Comparison of ENCODE assay signal across 3 cellular contexts in the genomic region with DNA sequence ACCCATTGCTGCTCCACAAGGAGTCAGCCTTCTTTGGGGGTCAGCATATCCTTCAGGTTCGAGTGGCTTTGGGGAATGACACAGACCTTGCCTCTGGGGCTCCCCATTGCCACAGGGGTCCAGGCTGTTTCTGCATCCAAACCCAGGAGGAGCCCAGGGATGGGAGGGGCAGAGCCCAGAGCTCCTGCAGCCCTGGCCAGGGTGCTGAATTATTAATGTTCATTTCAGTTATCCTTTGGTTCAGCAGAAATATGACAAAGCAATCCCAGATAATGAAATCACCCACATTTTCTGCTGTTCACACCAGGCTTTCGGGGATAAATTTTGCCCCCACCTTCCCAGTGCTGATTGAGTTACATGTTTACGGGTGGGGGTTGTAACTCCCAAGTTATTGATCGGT.
TF ChIP-seq lines count a peak whose summit lies in the region.

No MANE protein-coding gene starts in this region.

TF ChIP-seq in HepG2, 621 proteins besides CTCF, POLR2A, EP300 and RAD21 (continued from another document):
- TF ChIP-seq, protein P1, sequence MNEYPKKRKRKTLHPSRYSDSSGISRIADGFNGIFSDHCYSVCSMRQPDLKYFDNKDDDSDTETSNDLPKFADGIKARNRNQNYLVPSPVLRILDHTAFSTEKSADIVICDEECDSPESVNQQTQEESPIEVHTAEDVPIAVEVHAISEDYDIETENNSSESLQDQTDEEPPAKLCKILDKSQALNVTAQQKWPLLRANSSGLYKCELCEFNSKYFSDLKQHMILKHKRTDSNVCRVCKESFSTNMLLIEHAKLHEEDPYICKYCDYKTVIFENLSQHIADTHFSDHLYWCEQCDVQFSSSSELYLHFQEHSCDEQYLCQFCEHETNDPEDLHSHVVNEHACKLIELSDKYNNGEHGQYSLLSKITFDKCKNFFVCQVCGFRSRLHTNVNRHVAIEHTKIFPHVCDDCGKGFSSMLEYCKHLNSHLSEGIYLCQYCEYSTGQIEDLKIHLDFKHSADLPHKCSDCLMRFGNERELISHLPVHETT (CRISPR knock-in tag; conservative IDR thresholded peaks at IDR 0.05) = no peak
- TF ChIP-seq HIVEP1 (CRISPR knock-in tag; IDR thresholded peaks at IDR 0.05) (no peak), BRD4 (CRISPR knock-in tag; IDR thresholded peaks at IDR 0.05) (no peak), ZNF234 (CRISPR knock-in tag; conservative IDR thresholded peaks at IDR 0.05) (no peak), ZNF790 (CRISPR knock-in tag; IDR thresholded peaks at IDR 0.05; ENCODE audit: borderline replicate concordance) (no peak), ETV6 (CRISPR knock-in tag; conservative IDR thresholded peaks at IDR 0.05) (no peak), SOX6 (IDR thresholded peaks at IDR 0.05) (no peak), SOX6 (CRISPR knock-in tag; IDR thresholded peaks at IDR 0.05) (no peak), MIER2 (CRISPR knock-in tag; IDR thresholded peaks at IDR 0.05) (peak; percentile 67; the same call in 1 of the 2 replicates)
- TF ChIP-seq, protein P2, sequence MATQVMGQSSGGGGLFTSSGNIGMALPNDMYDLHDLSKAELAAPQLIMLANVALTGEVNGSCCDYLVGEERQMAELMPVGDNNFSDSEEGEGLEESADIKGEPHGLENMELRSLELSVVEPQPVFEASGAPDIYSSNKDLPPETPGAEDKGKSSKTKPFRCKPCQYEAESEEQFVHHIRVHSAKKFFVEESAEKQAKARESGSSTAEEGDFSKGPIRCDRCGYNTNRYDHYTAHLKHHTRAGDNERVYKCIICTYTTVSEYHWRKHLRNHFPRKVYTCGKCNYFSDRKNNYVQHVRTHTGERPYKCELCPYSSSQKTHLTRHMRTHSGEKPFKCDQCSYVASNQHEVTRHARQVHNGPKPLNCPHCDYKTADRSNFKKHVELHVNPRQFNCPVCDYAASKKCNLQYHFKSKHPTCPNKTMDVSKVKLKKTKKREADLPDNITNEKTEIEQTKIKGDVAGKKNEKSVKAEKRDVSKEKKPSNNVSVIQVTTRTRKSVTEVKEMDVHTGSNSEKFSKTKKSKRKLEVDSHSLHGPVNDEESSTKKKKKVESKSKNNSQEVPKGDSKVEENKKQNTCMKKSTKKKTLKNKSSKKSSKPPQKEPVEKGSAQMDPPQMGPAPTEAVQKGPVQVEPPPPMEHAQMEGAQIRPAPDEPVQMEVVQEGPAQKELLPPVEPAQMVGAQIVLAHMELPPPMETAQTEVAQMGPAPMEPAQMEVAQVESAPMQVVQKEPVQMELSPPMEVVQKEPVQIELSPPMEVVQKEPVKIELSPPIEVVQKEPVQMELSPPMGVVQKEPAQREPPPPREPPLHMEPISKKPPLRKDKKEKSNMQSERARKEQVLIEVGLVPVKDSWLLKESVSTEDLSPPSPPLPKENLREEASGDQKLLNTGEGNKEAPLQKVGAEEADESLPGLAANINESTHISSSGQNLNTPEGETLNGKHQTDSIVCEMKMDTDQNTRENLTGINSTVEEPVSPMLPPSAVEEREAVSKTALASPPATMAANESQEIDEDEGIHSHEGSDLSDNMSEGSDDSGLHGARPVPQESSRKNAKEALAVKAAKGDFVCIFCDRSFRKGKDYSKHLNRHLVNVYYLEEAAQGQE (IDR thresholded peaks at IDR 0.05; ENCODE audit: borderline replicate concordance in 1 of 2, low read depth in 1 of 2, low read length in 2 of 2) = peak; percentile 27 to 86

TF ChIP-seq in Ishikawa, 13 proteins besides CTCF, POLR2A, EP300 and RAD21 (continued from another document):
- TF ChIP-seq, protein P2 (IDR thresholded peaks at IDR 0.05; ENCODE audit: low read depth) = peak; percentile 82

TF ChIP-seq in GM12878, 131 proteins besides CTCF, POLR2A, EP300 and RAD21:
- TF ChIP-seq, protein P2 (IDR thresholded peaks at IDR 0.05; ENCODE audit: low read depth, low read length) = peak; percentile 66; the same call in 1 of the 2 replicates
- no peak for TF ChIP-seq NRF1 (conservative IDR thresholded peaks at IDR 0.05; ENCODE audit: low read depth, low read length)
TF ChIP-seq in GM12878: peak in this region for 1.
